ENCODE assay signal across 1 cellular context in genomic region chr21:31803039-31804007, GRCh38.
TF ChIP-seq lines count a peak whose summit lies in the region.

No MANE protein-coding gene starts in this region.

TF ChIP-seq in GM23338, 12 proteins besides CTCF, POLR2A, EP300 and RAD21 (continued from another document):
- TF ChIP-seq ZNF462 (CRISPR knock-in tag; IDR thresholded peaks at IDR 0.05) (no peak), ZNF114 (CRISPR knock-in tag; IDR thresholded peaks at IDR 0.05) (no peak), NANOG (IDR thresholded peaks at IDR 0.05; ENCODE audit: borderline replicate concordance) (no peak), ETS1 (IDR thresholded peaks at IDR 0.05) (no peak), CREB1 (CRISPR knock-in tag; IDR thresholded peaks at IDR 0.05; ENCODE audit: low read depth) (no peak)
